ENCODE assay signal across 30 cellular contexts in genomic region chr2:57728691-57729090, GRCh38.
"Had no signal": no experiment of that assay in that cellular context is flagged by ENCODE, and none has a peak within 500 bp of the region (broad histone marks: within the 10 kb centered on the region; RNA-seq: fewer than 3 reads in every experiment).

No MANE protein-coding gene starts in this region.

- H3K9me3 Mint-ChIP-seq: activated CD4-positive, alpha-beta memory T cell treated with anti-CD3 and anti-CD28 coated beads, Interleukin-2, amount 10 ng/mL, durations not matched to agents 7 days and 5 days; activated CD4-positive, alpha-beta T cell treated with anti-CD3 and anti-CD28 coated beads, Interleukin-2, amount 10 ng/mL, durations not matched to agents 7 days and 5 days; activated T-cell treated with anti-CD3 and anti-CD28 coated beads, Interleukin-2, amount 50 U/mL, for 4 hours had no signal

- DNase-seq: activated CD4-positive, alpha-beta memory T cell treated with anti-CD3 and anti-CD28 coated beads, Interleukin-2, amount 10 ng/mL, durations not matched to agents 7 days and 5 days; activated CD4-positive, alpha-beta T cell treated with anti-CD3 and anti-CD28 coated beads for 1 hour; activated CD4-positive, alpha-beta T cell treated with anti-CD3 and anti-CD28 coated beads for 4 hours; activated CD4-positive, alpha-beta T cell treated with anti-CD3 and anti-CD28 coated beads, Interleukin-2, amount 10 ng/mL, durations not matched to agents 7 days and 5 days; activated CD4-positive, alpha-beta T cell treated with anti-CD3 and anti-CD28 coated beads, Interleukin-2, amount 50 U/mL, for 4 hours; activated CD8-positive, alpha-beta memory T cell treated with anti-CD3 and anti-CD28 coated beads for 24 hours; activated effector memory CD4-positive, alpha-beta T cell treated with Interleukin-2 at 50 U/mL for 16 hours; activated gamma-delta T cell treated with Interleukin-2 at 50 U/mL for 16 hours; activated naive CD4-positive, alpha-beta T cell treated with anti-CD3 and anti-CD28 coated beads, Interleukin-2, amount 50 U/mL, for 16 hours; activated naive CD4-positive, alpha-beta T cell treated with Interleukin-2 at 50 U/mL for 16 hours; activated T-cell treated with anti-CD3 and anti-CD28 coated beads, Interleukin-2, amount 50 U/mL, for 4 hours; amygdala; aorta; body of pancreas; caudate nucleus; cortex of kidney; dermis blood vessel endothelial cell; effector CD4-positive, alpha-beta T cell; effector memory CD8-positive, alpha-beta T cell; erythroblast; foreskin keratinocyte; gastrocnemius medialis; glutamatergic neuron; heart left ventricle; T-helper 2 cell had no signal

- H3K4me3 ChIP-seq: body of pancreas, esophagus muscularis mucosa, gastrocnemius medialis, heart left ventricle had no signal

- H3K36me3 ChIP-seq: esophagus muscularis mucosa, gastrocnemius medialis, heart left ventricle had no signal

- H3K4me3 Mint-ChIP-seq: activated CD4-positive, alpha-beta memory T cell treated with anti-CD3 and anti-CD28 coated beads, Interleukin-2, amount 10 ng/mL, durations not matched to agents 7 days and 5 days; activated CD4-positive, alpha-beta T cell treated with anti-CD3 and anti-CD28 coated beads, Interleukin-2, amount 10 ng/mL, durations not matched to agents 7 days and 5 days; activated naive CD8-positive, alpha-beta T cell; activated T-cell treated with anti-CD3 and anti-CD28 coated beads, Interleukin-2, amount 50 U/mL, for 4 hours; activated T-helper 17 cell treated with anti-CD3 and anti-CD28 coated beads, Interleukin-2, amount 50 U/mL, for 72 hours; effector memory CD8-positive, alpha-beta T cell; WTC11 had no signal

- H3K27me3 ChIP-seq: body of pancreas, esophagus muscularis mucosa, foreskin keratinocyte, gastrocnemius medialis, heart left ventricle had no signal

- H3K27ac Mint-ChIP-seq: activated CD4-positive, alpha-beta memory T cell treated with anti-CD3 and anti-CD28 coated beads, Interleukin-2, amount 10 ng/mL, durations not matched to agents 7 days and 5 days; activated CD4-positive, alpha-beta T cell treated with anti-CD3 and anti-CD28 coated beads, Interleukin-2, amount 10 ng/mL, durations not matched to agents 7 days and 5 days; activated naive CD8-positive, alpha-beta T cell; activated T-helper 17 cell treated with anti-CD3 and anti-CD28 coated beads, Interleukin-2, amount 50 U/mL, for 72 hours; effector memory CD8-positive, alpha-beta T cell; WTC11 had no signal

- H3K27ac ChIP-seq: body of pancreas, esophagus muscularis mucosa, foreskin keratinocyte, gastrocnemius medialis, heart left ventricle, VCaP had no signal

- H3K4me1 Mint-ChIP-seq: activated CD4-positive, alpha-beta memory T cell treated with anti-CD3 and anti-CD28 coated beads, Interleukin-2, amount 10 ng/mL, durations not matched to agents 7 days and 5 days; activated CD4-positive, alpha-beta T cell treated with anti-CD3 and anti-CD28 coated beads, Interleukin-2, amount 10 ng/mL, durations not matched to agents 7 days and 5 days; WTC11 had no signal

- H3K27me3 Mint-ChIP-seq: activated naive CD8-positive, alpha-beta T cell; effector memory CD8-positive, alpha-beta T cell had no signal

- H3K4me1 ChIP-seq: body of pancreas, esophagus muscularis mucosa, foreskin keratinocyte, gastrocnemius medialis, heart left ventricle had no signal

- ATAC-seq: activated T-cell treated with anti-CD3 and anti-CD28 coated beads, Interleukin-2, amount 50 U/mL, for 4 hours; activated T-helper 17 cell treated with anti-CD3 and anti-CD28 coated beads, Interleukin-2, amount 50 U/mL, for 72 hours; body of pancreas; effector memory CD8-positive, alpha-beta T cell; foreskin keratinocyte; gastrocnemius medialis; heart left ventricle; WTC11 had no signal

- H3K9me3 ChIP-seq: body of pancreas, esophagus muscularis mucosa, gastrocnemius medialis, heart left ventricle had no signal

- H3K36me3 Mint-ChIP-seq: activated naive CD8-positive, alpha-beta T cell; WTC11 had no signal
